In the genomic region with DNA sequence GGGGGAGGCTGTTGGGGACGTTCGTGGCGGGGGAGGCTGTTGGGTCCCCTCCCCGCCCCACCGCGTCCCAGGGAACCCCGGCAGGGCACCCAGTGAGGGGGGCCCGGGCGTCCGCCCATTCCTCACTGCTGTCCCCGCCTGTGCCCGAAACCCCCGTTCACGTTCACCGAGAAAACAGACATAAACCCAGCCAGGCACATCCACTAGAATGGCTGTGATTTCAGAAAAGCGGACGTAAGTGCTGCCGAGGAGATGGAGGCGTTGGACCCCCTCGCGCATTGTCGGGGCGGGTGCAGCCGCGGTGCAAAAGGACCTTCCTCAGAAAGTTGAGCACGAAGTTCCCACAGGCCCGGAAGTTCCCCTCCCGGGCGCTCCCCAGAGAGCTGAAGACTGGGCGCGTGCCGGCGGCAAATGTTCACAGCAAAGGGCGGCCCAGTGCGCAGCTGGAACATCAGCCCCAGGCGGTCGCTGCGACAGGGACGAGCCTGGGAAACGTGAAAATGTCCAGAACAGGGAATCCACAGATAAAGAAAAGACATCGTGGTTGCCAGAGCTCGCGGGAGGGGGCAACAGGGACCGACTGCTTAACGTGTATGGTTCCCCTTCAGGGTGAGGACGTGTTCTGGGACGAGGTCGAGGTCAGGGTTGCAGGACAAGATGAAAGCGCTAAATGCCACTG, we compare ENCODE assay signal across 9 cellular contexts. TPM values are rescaled to one million over a fixed set of nuclear protein-coding genes. Genes with fewer than 3 reads are reported as not detected.
DNase-seq lines count a peak whose midpoint lies in the region; ATAC-seq, FAIRE-seq and TF ChIP-seq lines count a peak whose summit lies in the region.
"Had no signal": no experiment of that assay in that cellular context is flagged by ENCODE, and none has a peak within 500 bp of the region (broad histone marks: within the 10 kb centered on the region; RNA-seq: fewer than 3 reads in every experiment).

No MANE protein-coding gene starts in this region.

- TF ChIP-seq POLR2A in GM12878 (IDR thresholded peaks at IDR 0.05; ENCODE audit: low read depth, low read length) (no peak), thyroid gland (IDR thresholded peaks at IDR 0.05) (no peak)

- no peak overlapping the region for H3K27ac ChIP-seq in Karpas-422 (ENCODE audit: low read length)
- H3K27ac ChIP-seq in GM12878 (ENCODE audit: control insufficient read depth, insufficient read depth): no peak overlapping the region
- H3K27ac ChIP-seq in thyroid gland: peak overlapping the region in 1 of 3 donors; percentile 6

- POLR2A ChIA-PET in GM12878 (lab: Charles Lee): interaction anchor here (0.5 to 1.4 kb wide), 7 partner anchors 33 to 99 kb away, joined by 3 to 6 read pairs (median 3); partner anchors contain the start of genes NOC2L and PLEKHN1

- H3K27me3 ChIP-seq in Karpas-422 (ENCODE audit: low read length): no peaks in the 10 kb centered on the region
- no peaks in the 10 kb centered on the region; a peak in 1 of 4 replicates for H3K27me3 ChIP-seq in GM12878 (replicated peaks in 1 of 2; ENCODE audit: control insufficient read depth in 2 of 2, insufficient read depth in 2 of 2, low read length in 1 of 2)
- no peaks in the 10 kb centered on the region for H3K27me3 ChIP-seq in thyroid gland

- 14% methylated on average over 43 of the region's 49 CpGs for WGBS in GM12878 (ENCODE audit: insufficient coverage, insufficient replicate concordance, low lambda C conversion rate, missing lambda C conversion rate)
- 17 to 20% methylated on average over 36 to 40 of the region's 49 CpGs for WGBS in thyroid gland, 2 donors

- FAIRE-seq in GM12878 (lab: Jason Lieb, UNC): no peak

- H3K9me3 ChIP-seq in ES-I3 (ENCODE audit: control insufficient read depth, insufficient read depth, low read length) (no peaks in the 10 kb centered on the region), Karpas-422 (ENCODE audit: low read length) (no peaks in the 10 kb centered on the region), GM12878 (replicated peaks; ENCODE audit: control insufficient read depth, insufficient read depth, low read length) (no peaks in the 10 kb centered on the region), thyroid gland (no peaks in the 10 kb centered on the region)

- peak overlapping the region; percentile 46 for H3K9ac ChIP-seq in ES-I3 (ENCODE audit: low read depth, low read length)
- peak overlapping the region; percentile 38 for H3K9ac ChIP-seq in Karpas-422 (ENCODE audit: low read length)
- H3K9ac ChIP-seq in GM12878 (ENCODE audit: control insufficient read depth, insufficient read depth, low read length): no peak overlapping the region; the same call in 1 of the 2 replicates

- RAD21 ChIA-PET in GM12878 (lab: Charles Lee; ENCODE audit: unreplicated experiment): interaction anchor here (1.0 to 2.8 kb wide), 11 partner anchors 10 to 159 kb away, joined by 3 to 20 read pairs (median 5); partner anchors contain the start of genes NOC2L and PLEKHN1

- no peak for TF ChIP-seq RAD21 in GM12878 (IDR thresholded peaks at IDR 0.05; ENCODE audit: insufficient read depth, low read depth, low read length)

- H4K20me1 ChIP-seq in Karpas-422 (ENCODE audit: insufficient read depth, low read depth, low read length): no peaks in the 10 kb centered on the region
- H4K20me1 ChIP-seq in GM12878 (ENCODE audit: control insufficient read depth, insufficient read depth): no peaks in the 10 kb centered on the region

- ATAC-seq in GM12878: peak; percentile 74
- peak; percentile 34 for ATAC-seq in left colon
- ATAC-seq in GM21526 (IDR thresholded peaks at IDR 0.05; ENCODE audit: low FRiP score, unreplicated experiment): no peak

- TSS peak; percentile 89 for BruUV-seq in GM12878 (replicated peaks; lab: Mats Ljungman, UMichigan)

- in situ Hi-C loops in GM12878 (cut with MboI): no loop called here

- CTCF ChIA-PET in GM12878 (lab: Yijun Ruan, JAX): interaction anchor here (0.7 to 2.9 kb wide), 15 partner anchors 10 to 386 kb away, joined by 3 to 16 read pairs (median 4); partner anchors contain the start of gene NOC2L

- DNase-seq in Karpas-422 (peak; percentile 75), GM12878 (ENCODE audit: low read depth, low spot score) (no peak), left colon (peak; percentile 42 to 53), thyroid gland (peak; percentile 39 to 43), nucleus accumbens (lab: John Stamatoyannopoulos, UW) (no peak), NCI-H2196 (lab: John Stamatoyannopoulos, UW; ENCODE audit: unreplicated experiment) (no peak)

- H3K79me2 ChIP-seq in Karpas-422 (ENCODE audit: low read length) (no peaks in the 10 kb centered on the region), GM12878 (ENCODE audit: control insufficient read depth, insufficient read depth, low read length) (no peaks in the 10 kb centered on the region)

- H3K4me3 ChIP-seq in Karpas-422 (ENCODE audit: low read length) (peak overlapping the region; percentile 42; the same call in 1 of the 2 replicates), GM12878 (no peak overlapping the region; the same call in 1 of the 2 replicates), thyroid gland (replicated peaks in 1 of 3) (peak overlapping the region in 1 of 3 donors; percentile 34)

- no peak overlapping the region for H2AFZ ChIP-seq in Karpas-422 (ENCODE audit: low read length)
- H2AFZ ChIP-seq in GM12878 (ENCODE audit: control insufficient read depth, low read depth, low read length): peak overlapping the region; percentile 67

- H3K4me2 ChIP-seq in Karpas-422 (ENCODE audit: low read depth, low read length, poor library complexity, severe bottlenecking) (peak overlapping the region; percentile 57), GM12878 (ENCODE audit: control insufficient read depth, insufficient read depth) (peak overlapping the region; percentile 77)

- no peaks in the 10 kb centered on the region for H3K36me3 ChIP-seq in ES-I3 (ENCODE audit: insufficient read depth, low read length)
- no peaks in the 10 kb centered on the region for H3K36me3 ChIP-seq in Karpas-422 (ENCODE audit: insufficient read depth, low read length)
- H3K36me3 ChIP-seq in GM12878 (ENCODE audit: control insufficient read depth in 2 of 2, insufficient read depth in 2 of 2, low read length in 1 of 2): no peaks in the 10 kb centered on the region
- H3K36me3 ChIP-seq in thyroid gland: no peaks in the 10 kb centered on the region

- H3K9me2 ChIP-seq in Karpas-422 (replicated peaks; ENCODE audit: insufficient read depth, low read length): no peaks in the 10 kb centered on the region

- TF ChIP-seq EP300 in GM12878 (IDR thresholded peaks at IDR 0.05; ENCODE audit: borderline replicate concordance in 1 of 2, control insufficient read depth in 1 of 2, low read depth in 2 of 2, low read length in 2 of 2): no peak

- SMC1A ChIA-PET in GM12878 (lab: Charles Lee; ENCODE audit: uncharacterized antibody, unreplicated experiment): interaction anchor here (0.8 to 1.4 kb wide), 3 partner anchors 33 to 54 kb away, joined by 3 read pairs; partner anchors contain the start of gene NOC2L

- H3K4me1 ChIP-seq in ES-I3 (ENCODE audit: insufficient read depth, low read length) (no peaks in the 10 kb centered on the region), Karpas-422 (ENCODE audit: low read length) (peaks cover 8% of the 10 kb centered on the region), GM12878 (ENCODE audit: control insufficient read depth, insufficient read depth, low read length) (peaks cover 7% of the 10 kb centered on the region), thyroid gland (peaks cover 5 to 31% of the 10 kb centered on the region in 2 donors)

- intact Hi-C loops in GM12878 (cut with micrococcal nuclease; ENCODE audit: unreplicated experiment) (loop anchor here (5.0 to 10.0 kb wide), 2 partner anchors 37 to 160 kb away; no protein-coding TSS in a partner anchor), left colon (cut with DNase I, micrococcal nuclease) (no loop called here), thyroid gland (cut with DNase I) (no loop called here)

- TF ChIP-seq CTCF in GM12878 (IDR thresholded peaks at IDR 0.05 in 2 of 3, conservative IDR thresholded peaks at IDR 0.05 in 1 of 3; ENCODE audit: control insufficient read depth in 2 of 3, extremely low read depth in 1 of 3, insufficient read depth in 1 of 3, low read depth in 3 of 3, low read length in 3 of 3): no peak
- TF ChIP-seq CTCF in thyroid gland (IDR thresholded peaks at IDR 0.05): no peak

RNA-seq across cellular contexts. Expression of gene SAMD11, which starts 18.5 kb away (rescaled TPM):
- total RNA-seq in Karpas-422 (2014; rRNA removed; shearing (Covaris generic); ENCODE audit: low replicate concordance): not detected in 2 replicates
- total RNA-seq in GM12878 (2013; cell fraction: nucleolus; rRNA removed): not detected in 2 replicates
- total RNA-seq in GM12878 (2014; rRNA removed) (not detected in 2 replicates), GM12878 (2014; rRNA removed; fragmentation: Illumina TruSeq; extraction: Trizol) (not detected in 2 replicates), GM12878 (2021) (not detected in 2 replicates), left colon (1 to 10 TPM; 1.6 to 5.1 TPM), thyroid gland (10 to 100 TPM in 1 of 4 donors, 1 to 10 TPM in 3; 4.1 to 11.2 (median 6.3) TPM)
- not detected for polyA plus RNA-seq in GM12878 (2011; ENCODE audit: low read depth)
- polyA plus RNA-seq in GM12878 (2011; rRNA removed) (not detected in 2 replicates), GM12878 (2014; fragmentation: Illumina TruSeq; extraction: Trizol) (not detected in 2 replicates), GM12878 (2014; fragmentation: Nextera tagmentation; extraction: Ambion mirVana) (under 1 TPM in 1 of 2 experiments, not detected in 1; 0.04 TPM), GM12878 (2014; rRNA removed) (0.29 TPM in 1 of 2 replicates, not detected in the other), GM12878 (2016; fragmentation: Nextera tagmentation; extraction: Ambion mirVana) (under 1 TPM; 0.09 to 0.31 TPM)
- 0.03 TPM in 1 of 2 replicates, not detected in the other for polyA plus RNA-seq in GM12878 (2011; cell fraction: cytosol; rRNA removed)
- polyA plus RNA-seq in GM12878 (2011; cell fraction: nucleus; rRNA removed): 0.10 TPM in 1 of 2 replicates, not detected in the other
- polyA plus RNA-seq in GM12878 (2012): 0.08 TPM in 1 of 2 replicates, not detected in the other
- polyA minus RNA-seq in GM12878 (2011; rRNA and poly(A)+ RNA removed): not detected in 2 replicates
- polyA minus RNA-seq in GM12878 (2011; cell fraction: cytosol; rRNA and poly(A)+ RNA removed): 4.3 and 4.5 TPM in 2 replicates
- 0.19 and 0.24 TPM in 2 replicates for polyA minus RNA-seq in GM12878 (2011; cell fraction: nucleus; rRNA and poly(A)+ RNA removed)
- total RNA-seq: SK-MEL-5 had no signal

RNA-seq across cellular contexts. Expression of gene NOC2L, which starts 53.8 kb away (rescaled TPM):
- total RNA-seq in Karpas-422 (2014; rRNA removed; shearing (Covaris generic); ENCODE audit: low replicate concordance): 32.5 and 63.5 TPM in 2 replicates
- total RNA-seq in GM12878 (2013; cell fraction: nucleolus; rRNA removed): 45.4 and 56.2 TPM in 2 replicates
- total RNA-seq in GM12878 (2014; rRNA removed) (92.5 and 107 TPM in 2 replicates), GM12878 (2014; rRNA removed; fragmentation: Illumina TruSeq; extraction: Trizol) (44.7 and 52.5 TPM in 2 replicates), GM12878 (2021) (115 and 132 TPM in 2 replicates), left colon (10 to 100 TPM; 42.8 to 48.5 TPM), thyroid gland (10 to 100 TPM; 31.9 to 39.8 (median 34.6) TPM)
- 20.8 TPM for polyA plus RNA-seq in GM12878 (2011; ENCODE audit: low read depth)
- polyA plus RNA-seq in GM12878 (2011; rRNA removed) (19.2 and 40.7 TPM in 2 replicates), GM12878 (2014; fragmentation: Illumina TruSeq; extraction: Trizol) (26.6 and 48.6 TPM in 2 replicates), GM12878 (2014; fragmentation: Nextera tagmentation; extraction: Ambion mirVana) (1 to 10 TPM; 1.3 to 4.6 TPM), GM12878 (2014; rRNA removed) (76.1 and 88.9 TPM in 2 replicates), GM12878 (2016; fragmentation: Nextera tagmentation; extraction: Ambion mirVana) (100 to 1,000 TPM; 154 to 171 TPM)
- polyA plus RNA-seq in GM12878 (2011; cell fraction: cytosol; rRNA removed): 66.9 and 84.3 TPM in 2 replicates
- polyA plus RNA-seq in GM12878 (2011; cell fraction: nucleus; rRNA removed): 106 and 173 TPM in 2 replicates
- polyA plus RNA-seq in GM12878 (2012): 46.1 and 49.2 TPM in 2 replicates
- 52.2 and 87.7 TPM in 2 replicates for polyA minus RNA-seq in GM12878 (2011; rRNA and poly(A)+ RNA removed)
- 42.2 and 44.6 TPM in 2 replicates for polyA minus RNA-seq in GM12878 (2011; cell fraction: cytosol; rRNA and poly(A)+ RNA removed)
- 16.1 and 33.3 TPM in 2 replicates for polyA minus RNA-seq in GM12878 (2011; cell fraction: nucleus; rRNA and poly(A)+ RNA removed)

RNA-seq across cellular contexts. Expression of gene KLHL17, which starts 55.2 kb away (rescaled TPM):
- total RNA-seq in Karpas-422 (2014; rRNA removed; shearing (Covaris generic); ENCODE audit: low replicate concordance): 13.9 and 21.2 TPM in 2 replicates
- total RNA-seq in GM12878 (2013; cell fraction: nucleolus; rRNA removed): 40.7 and 42.9 TPM in 2 replicates
- total RNA-seq in GM12878 (2014; rRNA removed): 14.9 and 18.2 TPM in 2 replicates
- 3.6 and 4.0 TPM in 2 replicates for total RNA-seq in GM12878 (2014; rRNA removed; fragmentation: Illumina TruSeq; extraction: Trizol)
- total RNA-seq in GM12878 (2021): 27.2 and 30.6 TPM in 2 replicates
- 5.1 TPM for polyA plus RNA-seq in GM12878 (2011; ENCODE audit: low read depth)
- polyA plus RNA-seq in GM12878 (2011; rRNA removed): 3.5 and 8.4 TPM in 2 replicates
- 10.9 and 20.3 TPM in 2 replicates for polyA plus RNA-seq in GM12878 (2011; cell fraction: cytosol; rRNA removed)
- polyA plus RNA-seq in GM12878 (2011; cell fraction: nucleus; rRNA removed): 410 and 507 TPM in 2 replicates
- 14.6 and 20.2 TPM in 2 replicates for polyA plus RNA-seq in GM12878 (2012)
- polyA plus RNA-seq in GM12878 (2014; fragmentation: Illumina TruSeq; extraction: Trizol): 0.32 and 2.3 TPM in 2 replicates
- polyA plus RNA-seq in GM12878 (2014; fragmentation: Nextera tagmentation; extraction: Ambion mirVana): under 1 TPM; 0.03 to 0.35 TPM
- polyA plus RNA-seq in GM12878 (2014; rRNA removed): 28.2 and 35.0 TPM in 2 replicates
- polyA plus RNA-seq in GM12878 (2016; fragmentation: Nextera tagmentation; extraction: Ambion mirVana): 1 to 10 TPM; 1.3 to 6.6 TPM
- 3.4 and 6.7 TPM in 2 replicates for polyA minus RNA-seq in GM12878 (2011; rRNA and poly(A)+ RNA removed)
- 2.9 and 4.7 TPM in 2 replicates for polyA minus RNA-seq in GM12878 (2011; cell fraction: cytosol; rRNA and poly(A)+ RNA removed)
- polyA minus RNA-seq in GM12878 (2011; cell fraction: nucleus; rRNA and poly(A)+ RNA removed): 30.2 and 35.6 TPM in 2 replicates
- 10 to 100 TPM in 1 of 2 donors, 1 to 10 TPM in 1; 9.9 to 13.1 TPM for total RNA-seq in left colon
- 10 to 100 TPM in 2 of 4 donors, 1 to 10 TPM in 2; 3.4 to 10.9 (median 10.3) TPM for total RNA-seq in thyroid gland

Comparison
In these comparisons a context has a peak if more than half of its experiments do, and no peak if none do; other contexts are left out.
1. DNase-seq: peak in Karpas-422 (single experiment), left colon (2 of 2) and thyroid gland (2 of 2); none in GM12878 (single experiment), nucleus accumbens (0 of 56) and NCI-H2196 (single experiment).